Comparison of ENCODE assay signal across 7 cellular contexts in the genomic region with DNA sequence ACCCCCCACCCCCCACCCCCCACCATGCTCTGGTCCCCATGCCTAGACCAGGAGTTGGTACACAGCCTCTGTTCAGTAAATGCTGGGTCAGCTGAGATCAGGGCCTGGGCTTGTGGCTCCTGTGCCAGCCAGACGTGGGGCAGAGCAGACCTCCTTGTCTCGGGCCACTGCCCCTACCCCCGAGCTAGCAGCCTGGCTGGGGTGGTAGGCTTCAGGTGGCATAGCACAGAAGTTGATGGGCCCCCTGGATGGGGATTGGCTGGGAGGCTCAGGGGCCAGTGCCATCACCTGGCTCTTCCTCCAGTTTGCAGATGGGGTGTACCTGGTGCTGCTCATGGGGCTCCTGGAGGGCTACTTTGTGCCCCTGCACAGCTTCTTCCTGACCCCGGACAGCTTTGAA.
"Had no signal": no experiment of that assay in that cellular context is flagged by ENCODE, and none has a peak within 500 bp of the region (broad histone marks: within the 10 kb centered on the region; RNA-seq: fewer than 3 reads in every experiment).

No MANE protein-coding gene starts in this region.

- H3K4me3 ChIP-seq: GM23248, HAP-1 had no signal

- H3K27ac ChIP-seq: GM23248, HL-60 had no signal

- H2AFZ ChIP-seq: GM23248 had no signal

- ATAC-seq: HCT116 had no signal

- H3K9me3 ChIP-seq: HAP-1 had no signal

- H3K4me1 ChIP-seq: HAP-1 had no signal

- H3K36me3 ChIP-seq: HAP-1 had no signal

- H3K9ac ChIP-seq: GM23248 had no signal

- DNase-seq: GM23248, GOT3, H7, HFFc6 had no signal
